In the genomic region with DNA sequence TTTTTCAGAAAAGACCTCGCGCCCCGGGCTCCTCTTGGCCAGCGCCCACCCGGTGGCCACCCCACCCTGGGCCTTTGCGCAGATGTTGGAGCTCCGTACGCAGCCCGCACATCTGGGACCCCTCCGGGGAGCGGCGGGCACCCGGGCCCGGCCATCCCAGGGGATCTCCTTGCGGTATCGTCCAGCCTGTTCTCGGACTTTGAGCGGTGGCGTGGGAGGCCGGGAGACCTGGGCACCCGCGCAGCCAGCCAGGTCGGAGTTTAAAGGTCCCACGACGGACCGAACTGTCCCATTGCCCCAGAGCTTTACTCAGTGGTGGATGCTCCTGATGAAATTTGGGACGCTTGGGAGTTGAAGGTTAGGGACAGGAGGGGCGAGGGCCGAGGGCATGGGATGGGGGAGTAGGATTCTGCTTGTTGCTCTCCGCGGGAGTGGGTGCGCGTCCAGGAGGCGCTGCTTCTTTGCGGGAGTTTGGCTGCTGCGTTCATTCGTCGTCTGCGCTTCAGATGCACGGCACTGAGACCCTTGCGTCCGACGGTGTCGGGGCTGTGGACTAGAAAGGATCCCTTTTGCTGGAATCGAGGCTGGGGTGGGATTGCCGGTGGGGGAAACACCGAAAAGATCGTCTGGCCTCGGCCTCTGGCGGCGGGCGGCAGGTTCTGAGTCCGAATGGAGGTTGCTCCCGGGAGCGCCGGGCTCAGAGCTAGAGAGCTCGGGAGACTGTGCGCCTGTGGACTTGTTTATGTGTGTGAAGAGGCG, we compare ENCODE assay signal across 9 cellular contexts. TPM values are rescaled to one million over a fixed set of nuclear protein-coding genes. Genes with fewer than 3 reads are reported as not detected.
A peak's percentile ranks its signal among the peaks of the same experiment; 100 is the strongest.
DNase-seq lines count a peak whose midpoint lies in the region; ATAC-seq and TF ChIP-seq lines count a peak whose summit lies in the region.
"Had no signal": no experiment of that assay in that cellular context is flagged by ENCODE, and none has a peak within 500 bp of the region (broad histone marks: within the 10 kb centered on the region; RNA-seq: fewer than 3 reads in every experiment).

No MANE protein-coding gene starts in this region.

- H2BK120ac ChIP-seq in trophoblast cell (ENCODE audit: insufficient read depth, low read length, poor library complexity) = no peak overlapping the region

- no peak overlapping the region for H4K91ac ChIP-seq in trophoblast cell (ENCODE audit: low read depth, low read length)

- H2AK5ac ChIP-seq in trophoblast cell (ENCODE audit: low read length) = no peak overlapping the region

- no peaks in the 10 kb centered on the region for H3K9me3 ChIP-seq in Caco-2
- H3K9me3 ChIP-seq in heart right ventricle = peaks cover 0 to 2% (median 0%) of the 10 kb centered on the region in 11 donors
- H3K9me3 ChIP-seq in trophoblast cell (ENCODE audit: insufficient read depth, low read depth, low read length) = peaks cover 2% of the 10 kb centered on the region

- H3K4me3 Mint-ChIP-seq in Caco-2 (ENCODE audit: unreplicated experiment) = no peak overlapping the region

- no peak overlapping the region for H3K27ac Mint-ChIP-seq in Caco-2 (ENCODE audit: unreplicated experiment)

- no peak overlapping the region for H4K8ac ChIP-seq in trophoblast cell (ENCODE audit: low read depth, low read length)

- CTCF ChIA-PET in Caco-2 (lab: Charles Lee) = interaction anchor here (0.9 to 2.5 kb wide), 3 partner anchors 9 to 233 kb away, joined by 3 to 9 read pairs (median 3); no protein-coding TSS in a partner anchor

- H3K9me3 Mint-ChIP-seq in Caco-2 (ENCODE audit: unreplicated experiment) = no peaks in the 10 kb centered on the region

- H3K9ac ChIP-seq in trophoblast cell (ENCODE audit: low read length) = peak overlapping the region; percentile 50

- 1 to 3% methylated on average over 59 of the region's 59 CpGs for WGBS in heart right ventricle, 2 donors
- no CpG with 5 or more reads among the region's 59 CpGs for WGBS in trophoblast cell (ENCODE audit: extremely low coverage, insufficient coverage, insufficient read length)

- H3K14ac ChIP-seq in trophoblast cell (ENCODE audit: low read length) = no peak overlapping the region

- peak overlapping the region in 7 of 10 donors; percentile 15 to 62 (median 48) for H3K27ac ChIP-seq in heart right ventricle
- H3K27ac ChIP-seq in trophoblast cell (ENCODE audit: low read depth, low read length) = no peak overlapping the region

- H2BK5ac ChIP-seq in trophoblast cell (ENCODE audit: low read depth, low read length, poor library complexity) = no peak overlapping the region

- peak overlapping the region; percentile 24 for H3K18ac ChIP-seq in trophoblast cell (ENCODE audit: low read length)

- H3K4me1 ChIP-seq in Caco-2 (peaks cover 15% of the 10 kb centered on the region), heart right ventricle (peaks cover 8 to 65% (median 33%) of the 10 kb centered on the region in 9 donors), trophoblast cell (ENCODE audit: control insufficient read depth in 1 of 2, insufficient read depth in 2 of 2, low read length in 2 of 2) (peaks cover 19 to 36% of the 10 kb centered on the region in 2 experiments)

- peak overlapping the region; percentile 4 for H3K4ac ChIP-seq in trophoblast cell (ENCODE audit: low read depth, low read length)

- no peak overlapping the region for H4K12ac ChIP-seq in trophoblast cell (ENCODE audit: low read depth, low read length)

- peak in 3 of 8 donors; percentile 18 to 38 (median 21) for ATAC-seq in heart right ventricle

- H3K27me3 Mint-ChIP-seq in Caco-2 (ENCODE audit: insufficient read depth, unreplicated experiment) = no peaks in the 10 kb centered on the region

- H3K27me3 ChIP-seq in Caco-2 (replicated peaks; ENCODE audit: control insufficient read depth, insufficient read depth, low read length) (no peaks in the 10 kb centered on the region), heart right ventricle (peaks cover 0 to 85% (median 50%) of the 10 kb centered on the region in 7 donors), trophoblast cell (ENCODE audit: insufficient read depth, low read length) (peaks cover 16% of the 10 kb centered on the region)

- H3K4me3 ChIP-seq in Caco-2 (ENCODE audit: low read depth, low read length) (peak overlapping the region; percentile 62), heart right ventricle (peak overlapping the region; percentile 43 to 76 (median 57)), trophoblast cell (ENCODE audit: low read depth, low read length) (peak overlapping the region; percentile 73)

- no peaks in the 10 kb centered on the region for H3K36me3 ChIP-seq in Caco-2 (ENCODE audit: control insufficient read depth, insufficient read depth, low read length)
- H3K36me3 ChIP-seq in heart right ventricle = no peaks in the 10 kb centered on the region
- peaks cover 0 to 2% of the 10 kb centered on the region in 2 experiments for H3K36me3 ChIP-seq in trophoblast cell (ENCODE audit: control insufficient read depth in 1 of 2, insufficient read depth in 2 of 2, low read length in 2 of 2)

- no TSS peak for BruUV-seq in Caco-2 (replicated peaks; lab: Mats Ljungman, UMichigan)

- H3K79me1 ChIP-seq in trophoblast cell (ENCODE audit: low read length) = peaks cover 2% of the 10 kb centered on the region

- H2BK12ac ChIP-seq in trophoblast cell (ENCODE audit: low read length) = no peak overlapping the region

- H3K79me2 ChIP-seq in trophoblast cell (ENCODE audit: control insufficient read depth, insufficient read depth, low read length, poor library complexity) = peaks cover 2% of the 10 kb centered on the region

- intact Hi-C loops in Caco-2 (cut with micrococcal nuclease; ENCODE audit: unreplicated experiment) (loop anchor here (5.0 kb wide), 1 partner anchor 604 kb away; no protein-coding TSS in a partner anchor), heart right ventricle (cut with DNase I) (loop anchor here in 3 of 10 donors (5.0 to 10.0 kb wide), 4 partner anchors 74 to 408 kb away; no protein-coding TSS in a partner anchor)

- peak in 1 of 2 experiments; percentile 37 for DNase-seq in Caco-2
- DNase-seq in NCI-H82 (lab: John Stamatoyannopoulos, UW) = peak; percentile 69
- DNase-seq in heart right ventricle = peak in 1 of 2 donors; percentile 25
- no peak for DNase-seq in trophoblast cell
- no peak for DNase-seq in NOMO-1 treated with DMSO at 0.1 percent for 48 hours (lab: John Stamatoyannopoulos, UW; ENCODE audit: unreplicated experiment)
- no peak for DNase-seq in putamen (ENCODE audit: low spot score)
- no peak for DNase-seq in stimulated activated CD4-positive, alpha-beta T cell treated with anti-CD3 and anti-CD28 coated beads, Interleukin-4, amount 100 ng/mL, for 1 hour
- DNase-seq in SW480 (ENCODE audit: low spot score) = no peak
- DNase-seq: stimulated activated CD4-positive, alpha-beta T cell treated with anti-CD3 and anti-CD28 coated beads, Interleukin-2, amount 100 ng/mL, for 48 hours had no signal

- H3K23ac ChIP-seq in trophoblast cell (ENCODE audit: low read length) = no peak overlapping the region

- peak overlapping the region; percentile 95 for H3K4me2 ChIP-seq in trophoblast cell (ENCODE audit: low read length)

- H3K4me1 Mint-ChIP-seq in Caco-2 (ENCODE audit: low read depth, unreplicated experiment) = peaks cover 19% of the 10 kb centered on the region

- POLR2A ChIA-PET in Caco-2 (lab: Charles Lee) = no interaction called here

- TF ChIP-seq CTCF in Caco-2 (IDR thresholded peaks at IDR 0.05; ENCODE audit: insufficient read depth in 1 of 2, low read depth in 1 of 2, low read length in 1 of 2, severe bottlenecking in 1 of 2, unreplicated experiment in 1 of 2) (peak in 1 of 2 experiments; percentile 14), heart right ventricle (IDR thresholded peaks at IDR 0.05) (peak in 2 of 9 donors; percentile 4 to 14)

- H2AFZ ChIP-seq in trophoblast cell (ENCODE audit: insufficient read depth, low read length, poor library complexity) = no peak overlapping the region

- no peaks in the 10 kb centered on the region for H3K36me3 Mint-ChIP-seq in Caco-2 (ENCODE audit: insufficient read depth, unreplicated experiment)

RNA-seq across cellular contexts. Expression of a gene that starts 1.4 kb away (rescaled TPM):
- total RNA-seq in Caco-2 (2022) = 5.3 and 7.5 TPM in 2 replicates
- 1 to 10 TPM in 3 of 10 donors, under 1 TPM in 6, not detected in 1; 0.20 to 2.2 (median 0.77) TPM for total RNA-seq in heart right ventricle
- polyA plus RNA-seq in heart right ventricle = 1 to 10 TPM; 1.1 to 1.5 TPM
- polyA plus RNA-seq in trophoblast cell (2013) = 2.5 and 2.9 TPM in 2 replicates
